Comparison of ENCODE assay signal across 14 cellular contexts in genomic region chr5:166602271-166602670, GRCh38.
"Had no signal": no experiment of that assay in that cellular context is flagged by ENCODE, and none has a peak within 500 bp of the region (broad histone marks: within the 10 kb centered on the region; RNA-seq: fewer than 3 reads in every experiment).

No MANE protein-coding gene starts in this region.

- H3K27me3 ChIP-seq: SJCRH30 had no signal

- H3K27ac ChIP-seq: SJCRH30 had no signal

- H3K9me3 ChIP-seq: SJCRH30 had no signal

- DNase-seq: KBM-7, NCI-H1048, NCI-H1105, NCI-H1417, NCI-H1436 treated with DMSO at 0.1 percent for 48 hours, NCI-H1694, NCI-H187 treated with DMSO at 0.1 percent for 48 hours, NCI-H2029 treated with DMSO at 0.1 percent for 48 hours, NCI-H2171 treated with DMSO at 0.1 percent for 48 hours, NCI-H524, NCI-H69, NCI-H774, SHP77 treated with DMSO at 0.1 percent for 48 hours, SJCRH30 had no signal

- H3K4me3 ChIP-seq: SJCRH30 had no signal

- H3K36me3 ChIP-seq: SJCRH30 had no signal

- H3K4me1 ChIP-seq: SJCRH30 had no signal
